8 cellular contexts compared by ENCODE assay signal in the genomic region with DNA sequence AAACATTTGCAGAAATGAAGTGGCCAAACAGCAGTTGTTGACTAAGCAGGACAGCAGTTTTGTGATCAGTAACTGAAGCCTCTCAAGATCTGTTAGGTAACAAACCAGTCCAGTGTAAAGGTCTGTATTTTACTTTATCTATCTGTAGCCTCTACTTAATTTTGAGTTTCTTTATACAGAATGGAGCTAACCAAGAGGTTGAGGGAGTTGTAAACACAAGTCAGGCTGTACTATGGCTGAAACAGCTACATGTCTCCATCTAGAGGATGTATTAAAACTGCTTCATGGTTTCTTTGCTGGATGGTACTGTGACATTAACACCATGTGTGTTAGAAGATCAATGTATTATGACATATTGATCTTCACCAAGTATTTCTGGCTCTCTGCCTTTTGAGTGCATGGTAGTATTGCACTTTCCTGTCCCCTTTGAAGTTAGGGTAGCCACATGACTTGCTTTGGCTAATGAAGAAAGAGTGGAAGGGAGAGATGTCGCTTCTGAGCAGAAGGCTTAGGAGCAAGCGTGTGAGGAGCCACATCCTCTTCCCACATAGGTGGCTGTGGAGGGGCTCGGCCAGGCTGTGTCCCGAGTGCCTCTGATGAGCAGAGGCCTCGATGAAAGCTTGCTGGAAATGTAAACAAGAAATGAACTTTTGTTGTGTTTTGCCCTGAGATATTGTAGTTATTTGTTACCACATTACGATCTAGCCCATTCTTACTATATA.
DNase-seq lines count a peak whose midpoint lies in the region; ATAC-seq and TF ChIP-seq lines count a peak whose summit lies in the region.

No MANE protein-coding gene starts in this region.

- DNase-seq in DMS114 treated with DMSO at 0.1 percent for 48 hours (lab: John Stamatoyannopoulos, UW; ENCODE audit: unreplicated experiment) (peak; percentile 5), dorsolateral prefrontal cortex (no peak), natural killer cell (no peak), cortex of kidney (lab: John Stamatoyannopoulos, UW) (no peak)
- DNase-seq in activated CD4-positive, alpha-beta T cell treated with anti-CD3 and anti-CD28 coated beads for 4 hours: no peak

- 0 out of 2 replicates have a peak overlapping the region, but pooled peaks have one; percentile 30 for H3K9ac ChIP-seq in OCI-LY1 (ENCODE audit: low read length)

- intact Hi-C loops in dorsolateral prefrontal cortex (cut with DNase I): no loop called here
- intact Hi-C loops in natural killer cell (cut with micrococcal nuclease): loop anchor here (1.0 to 5.0 kb wide), 4 partner anchors 44 to 255 kb away; no protein-coding TSS in a partner anchor

- H3K36me3 Mint-ChIP-seq in natural killer cell: no peaks in the 10 kb centered on the region

- H3K27ac ChIP-seq in OCI-LY1 (ENCODE audit: low read depth, low read length, poor library complexity, severe bottlenecking) (peak overlapping the region; percentile 66), dorsolateral prefrontal cortex (peak overlapping the region in 1 of 59 donors; percentile 17)

- H4K20me1 ChIP-seq in OCI-LY1 (ENCODE audit: insufficient read depth, low read length): no peaks in the 10 kb centered on the region

- ATAC-seq in GM19328 (IDR thresholded peaks at IDR 0.05; ENCODE audit: unreplicated experiment): peak; percentile 82
- peak; percentile 93 for ATAC-seq in HG03342 (IDR thresholded peaks at IDR 0.05; ENCODE audit: unreplicated experiment)
- ATAC-seq in natural killer cell: peak; percentile 70 to 82 (median 75)

- no peaks in the 10 kb centered on the region for H3F3A ChIP-seq in OCI-LY1 (ENCODE audit: insufficient read depth, low read length)

- peak; percentile 88 for TF ChIP-seq CTCF in OCI-LY1 (IDR thresholded peaks at IDR 0.05; ENCODE audit: low read length)
- peak in 46 of 56 donors; percentile 9 to 65 (median 38) for TF ChIP-seq CTCF in dorsolateral prefrontal cortex (IDR thresholded peaks at IDR 0.05 in 54 of 56, conservative IDR thresholded peaks at IDR 0.05 in 2 of 56; ENCODE audit: low read depth in 1 of 56, partially characterized antibody in 56 of 56)
- TF ChIP-seq CTCF in natural killer cell (IDR thresholded peaks at IDR 0.05): peak; percentile 70

- H3K4me1 Mint-ChIP-seq in natural killer cell: peaks cover 56 to 64% of the 10 kb centered on the region in 2 donors

- no peaks in the 10 kb centered on the region for H3K9me3 Mint-ChIP-seq in natural killer cell

- H3K9me3 ChIP-seq in OCI-LY1 (ENCODE audit: low read length): no peaks in the 10 kb centered on the region

- no peaks in the 10 kb centered on the region for H3K79me2 ChIP-seq in OCI-LY1 (ENCODE audit: insufficient read depth, low read length)

- H3K27me3 Mint-ChIP-seq in natural killer cell (ENCODE audit: low read depth in 2 of 2): no peaks in the 10 kb centered on the region

- no peak overlapping the region for H3K4me3 Mint-ChIP-seq in natural killer cell

- no peaks in the 10 kb centered on the region for H3K36me3 ChIP-seq in OCI-LY1 (ENCODE audit: insufficient read depth, low read length)

- H3K27ac Mint-ChIP-seq in natural killer cell: peak overlapping the region; percentile 5 to 85

- no peaks in the 10 kb centered on the region for H3K27me3 ChIP-seq in OCI-LY1 (ENCODE audit: insufficient read depth, low read length)
- H3K27me3 ChIP-seq in dorsolateral prefrontal cortex: no peaks in the 10 kb centered on the region

- H3K4me2 ChIP-seq in OCI-LY1 (ENCODE audit: low read length): peak overlapping the region; percentile 35; the same call in 1 of the 2 replicates

- H3K4me3 ChIP-seq in OCI-LY1 (ENCODE audit: low read depth, low read length, poor library complexity, severe bottlenecking) (no peak overlapping the region), dorsolateral prefrontal cortex (no peak overlapping the region)

- no peaks in the 10 kb centered on the region for H3K9me2 ChIP-seq in OCI-LY1 (ENCODE audit: low read depth, low read length)

- H3K4me1 ChIP-seq in OCI-LY1 (ENCODE audit: insufficient read depth, low read length, severe bottlenecking): peaks cover 54% of the 10 kb centered on the region

- no peak overlapping the region for H2AFZ ChIP-seq in OCI-LY1 (ENCODE audit: low read length)
